In genomic region chr14:77014004-77014604, GRCh38 we compare ENCODE assay signal across 9 cellular contexts. TPM values are rescaled to one million over a fixed set of nuclear protein-coding genes. Genes with fewer than 3 reads are reported as not detected.
DNase-seq lines count a peak whose midpoint lies in the region; ATAC-seq, FAIRE-seq and TF ChIP-seq lines count a peak whose summit lies in the region.
"Had no signal": no experiment of that assay in that cellular context is flagged by ENCODE, and none has a peak within 500 bp of the region (broad histone marks: within the 10 kb centered on the region; RNA-seq: fewer than 3 reads in every experiment).

No MANE protein-coding gene starts in this region.

- WGBS in aorta, 2 donors, result 16 to 19% methylated on average over 9 of the region's 9 CpGs

- H3K4me3 Mint-ChIP-seq in neural progenitor cell, result peak overlapping the region; percentile 22
- no peak overlapping the region for H3K4me3 Mint-ChIP-seq in activated CD4-positive, alpha-beta T cell treated with anti-CD3 and anti-CD28 coated beads, Interleukin-2, amount 10 ng/mL, durations not matched to agents 7 days and 5 days

- H3K4me1 Mint-ChIP-seq in neural progenitor cell, result peaks cover 33% of the 10 kb centered on the region
- peaks cover 14% of the 10 kb centered on the region for H3K4me1 Mint-ChIP-seq in activated CD4-positive, alpha-beta T cell treated with anti-CD3 and anti-CD28 coated beads, Interleukin-2, amount 10 ng/mL, durations not matched to agents 7 days and 5 days

- POLR2A ChIA-PET in activated CD4-positive, alpha-beta T cell treated with anti-CD3 and anti-CD28 coated beads, Interleukin-2, amount 10 ng/mL, durations not matched to agents 7 days and 5 days (lab: Charles Lee), result no interaction called here

- peak overlapping the region; percentile 35 for H3K4me2 ChIP-seq in neural progenitor cell

- peak overlapping the region; percentile 99 for H3K27ac Mint-ChIP-seq in neural progenitor cell
- H3K27ac Mint-ChIP-seq in activated CD4-positive, alpha-beta T cell treated with anti-CD3 and anti-CD28 coated beads, Interleukin-2, amount 10 ng/mL, durations not matched to agents 7 days and 5 days, result no peak overlapping the region

- H3K4me1 ChIP-seq in neural progenitor cell (peaks cover 4% of the 10 kb centered on the region), aorta (ENCODE audit: control insufficient read depth in 1 of 2, insufficient read depth in 2 of 2, low read length in 2 of 2) (no peaks in the 10 kb centered on the region)

- no peaks in the 10 kb centered on the region for H3K27me3 ChIP-seq in neural progenitor cell
- no peaks in the 10 kb centered on the region for H3K27me3 ChIP-seq in aorta (ENCODE audit: control insufficient read depth in 1 of 2, insufficient read depth in 2 of 2, low read length in 1 of 2)

- FAIRE-seq in D721Med (lab: Jason Lieb, UNC), result no peak
- FAIRE-seq: A204.1 had no signal

- intact Hi-C loops in head of caudate nucleus (cut with DNase I) (no loop called here), aorta (cut with DNase I) (no loop called here)

- no peaks in the 10 kb centered on the region for H3K79me2 ChIP-seq in neural progenitor cell (ENCODE audit: low read depth)

- H3K9ac ChIP-seq in neural progenitor cell, result no peak overlapping the region

- H2AFZ ChIP-seq in neural progenitor cell (replicated peaks), result no peak overlapping the region

- CTCF ChIA-PET in activated CD4-positive, alpha-beta T cell treated with anti-CD3 and anti-CD28 coated beads, Interleukin-2, amount 10 ng/mL, durations not matched to agents 7 days and 5 days (lab: Charles Lee), result interaction anchor here (0.5 to 3.8 kb wide), 5 partner anchors 13 to 104 kb away, joined by 3 to 23 read pairs (median 4); no protein-coding TSS in a partner anchor

- no peaks in the 10 kb centered on the region for H3K36me3 ChIP-seq in neural progenitor cell
- H3K36me3 ChIP-seq in aorta (ENCODE audit: control insufficient read depth in 1 of 2, insufficient read depth in 2 of 2, low read length in 1 of 2), result no peaks in the 10 kb centered on the region

- ATAC-seq in aorta (ENCODE audit: low FRiP score), result peak; percentile 63

- DNase-seq in DMS79 treated with DMSO at 0.1 percent for 48 hours (lab: John Stamatoyannopoulos, UW), result peak; percentile 25
- no peak for DNase-seq in DMS79 (lab: John Stamatoyannopoulos, UW)
- DNase-seq in head of caudate nucleus, result peak in 33 of 42 donors; percentile 14 to 83 (median 64)
- DNase-seq in neural progenitor cell (ENCODE audit: low spot score), result peak; percentile 65
- peak; percentile 70 to 81 for DNase-seq in aorta
- no peak for DNase-seq in D721Med (ENCODE audit: insufficient read length, low spot score)
- no peak for DNase-seq in activated CD4-positive, alpha-beta T cell treated with anti-CD3 and anti-CD28 coated beads, Interleukin-2, amount 10 ng/mL, durations not matched to agents 7 days and 5 days
- DNase-seq in effector CD8-positive, alpha-beta T cell (lab: John Stamatoyannopoulos, UW), result no peak

- H3K27ac ChIP-seq in neural progenitor cell (no peak overlapping the region), aorta (ENCODE audit: low read depth in 1 of 2, low read length in 2 of 2) (peak overlapping the region in 1 of 2 donors; percentile 14)

- no peaks in the 10 kb centered on the region for H3K9me3 Mint-ChIP-seq in neural progenitor cell
- no peaks in the 10 kb centered on the region for H3K9me3 Mint-ChIP-seq in activated CD4-positive, alpha-beta T cell treated with anti-CD3 and anti-CD28 coated beads, Interleukin-2, amount 10 ng/mL, durations not matched to agents 7 days and 5 days

- H4K20me1 ChIP-seq in neural progenitor cell (ENCODE audit: low read depth), result no peaks in the 10 kb centered on the region

- H3K36me3 Mint-ChIP-seq in neural progenitor cell, result peaks cover 2% of the 10 kb centered on the region
- H3K36me3 Mint-ChIP-seq in activated CD4-positive, alpha-beta T cell treated with anti-CD3 and anti-CD28 coated beads, Interleukin-2, amount 10 ng/mL, durations not matched to agents 7 days and 5 days (ENCODE audit: low read depth), result no peaks in the 10 kb centered on the region

- H3K4me3 ChIP-seq in neural progenitor cell (no peak overlapping the region), aorta (ENCODE audit: low read length in 2 of 2) (no peak overlapping the region)

- TF ChIP-seq CTCF in neural progenitor cell (IDR thresholded peaks at IDR 0.05) (no peak), D721Med (IDR thresholded peaks at IDR 0.05; ENCODE audit: insufficient read depth, missing control alignments) (no peak)

- H3K9me3 ChIP-seq in neural progenitor cell (ENCODE audit: low read depth) (no peaks in the 10 kb centered on the region), aorta (ENCODE audit: control insufficient read depth, low read length) (no peaks in the 10 kb centered on the region)

- H3F3A ChIP-seq in neural progenitor cell (ENCODE audit: low read depth), result no peaks in the 10 kb centered on the region

- peaks cover 8% of the 10 kb centered on the region for H3K27me3 Mint-ChIP-seq in neural progenitor cell (ENCODE audit: insufficient read depth, low read depth)
- H3K27me3 Mint-ChIP-seq in activated CD4-positive, alpha-beta T cell treated with anti-CD3 and anti-CD28 coated beads, Interleukin-2, amount 10 ng/mL, durations not matched to agents 7 days and 5 days, result no peaks in the 10 kb centered on the region

RNA-seq across cellular contexts. Expression of gene IRF2BPL, which starts 14.4 kb away (rescaled TPM):
- 4.8 and 14.9 TPM in 2 replicates for total RNA-seq in neural progenitor cell (ENCODE audit: low replicate concordance)
- 10 to 100 TPM; 34.7 to 59.6 TPM for total RNA-seq in aorta
- polyA plus RNA-seq in aorta, result 10 to 100 TPM in 1 of 2 donors, 1 to 10 TPM in 1; 3.4 to 13.0 TPM
- total RNA-seq in activated CD4-positive, alpha-beta T cell treated with anti-CD3 and anti-CD28 coated beads, Interleukin-2, amount 10 ng/mL, durations not matched to agents 7 days and 5 days, result 10 to 100 TPM; 26.0 to 29.9 TPM

Comparison
In these comparisons a context has a peak if more than half of its experiments do, and no peak if none do; other contexts are left out.
1. DNase-seq: peak in DMS79 treated with DMSO at 0.1 percent for 48 hours (single experiment), head of caudate nucleus (33 of 42), neural progenitor cell (single experiment) and aorta (2 of 2); none in DMS79 (single experiment), D721Med (single experiment), activated CD4-positive, alpha-beta T cell treated with anti-CD3 and anti-CD28 coated beads, Interleukin-2, amount 10 ng/mL, durations not matched to agents 7 days and 5 days (single experiment) and effector CD8-positive, alpha-beta T cell (single experiment).